Comparison of ENCODE assay signal across 39 cellular contexts in the genomic region with DNA sequence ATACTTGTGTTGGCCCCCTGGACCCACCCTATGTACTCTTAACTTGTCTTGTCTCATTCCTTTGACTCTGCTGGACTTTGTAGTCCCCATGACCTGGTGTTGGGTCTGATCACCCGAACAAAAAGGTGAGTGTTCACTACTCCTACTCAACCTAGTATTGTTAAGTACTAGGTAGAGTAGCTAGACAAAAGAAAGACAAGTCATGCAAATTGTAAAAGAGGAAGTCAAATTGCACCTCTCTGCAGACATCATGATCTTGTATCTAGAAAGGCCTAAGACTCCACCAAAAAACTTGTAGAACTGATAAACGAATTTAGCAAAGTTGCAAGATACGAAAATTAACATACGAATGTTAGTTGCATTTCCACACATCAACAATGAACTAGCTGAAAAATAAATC. TPM values are rescaled to one million over a fixed set of nuclear protein-coding genes. Genes with fewer than 3 reads are reported as not detected.
"Had no signal": no experiment of that assay in that cellular context is flagged by ENCODE, and none has a peak within 500 bp of the region (broad histone marks: within the 10 kb centered on the region; RNA-seq: fewer than 3 reads in every experiment).

No MANE protein-coding gene starts in this region.

- H3K9ac ChIP-seq: KMS-11 had no signal

- H3K27me3 ChIP-seq: MG63 had no signal

- H3K27ac ChIP-seq: KMS-11 had no signal

- DNase-seq: Karpas-422, Kasumi-1, MG63, MM.1S, MV-4-11, NCI-H1048, NCI-H1092, NCI-H1092 treated with DMSO at 0.1 percent for 48 hours, NCI-H1105, NCI-H1105 treated with DMSO at 0.1 percent for 48 hours, NCI-H1417, NCI-H1417 treated with DMSO at 0.1 percent for 48 hours, NCI-H1436, NCI-H1436 treated with DMSO at 0.1 percent for 48 hours, NCI-H146, NCI-H1694, NCI-H1694 treated with DMSO at 0.1 percent for 48 hours, NCI-H187, NCI-H187 treated with DMSO at 0.1 percent for 48 hours, NCI-H1930, NCI-H2029, NCI-H2029 treated with DMSO at 0.1 percent for 48 hours, NCI-H2081, NCI-H2081 treated with DMSO at 0.1 percent for 48 hours, NCI-H2107, NCI-H2171, NCI-H2171 treated with DMSO at 0.1 percent for 48 hours, NCI-H2227 treated with DMSO at 0.1 percent for 48 hours, NCI-H226, NCI-H345, NCI-H446, NCI-H446 treated with DMSO at 0.1 percent for 48 hours, NCI-H510A, NCI-H510A treated with DMSO at 0.1 percent for 48 hours had no signal

- H3K4me2 ChIP-seq: KMS-11 had no signal

- H3K4me3 ChIP-seq: MG63 had no signal

- H3K36me3 ChIP-seq: MG63 had no signal

RNA-seq across cellular contexts. Expression of a gene that starts 40.8 kb away (rescaled TPM):
- total RNA-seq: LHCN-M2, M059J, MCF 10A, NCI-H460 had no signal
